In genomic region chr2:114685102-114685501, GRCh38 we compare ENCODE assay signal across 24 cellular contexts.
"Had no signal": no experiment of that assay in that cellular context is flagged by ENCODE, and none has a peak within 500 bp of the region (broad histone marks: within the 10 kb centered on the region; RNA-seq: fewer than 3 reads in every experiment).

No MANE protein-coding gene starts in this region.

- H3K27me3 Mint-ChIP-seq: activated CD4-positive, alpha-beta T cell treated with anti-CD3 and anti-CD28 coated beads, Interleukin-2, amount 10 ng/mL, durations not matched to agents 24 days and 14 days; activated CD8-positive, alpha-beta memory T cell treated with anti-CD3 and anti-CD28 coated beads, Interleukin-2, amount 10 ng/mL, durations not matched to agents 7 days and 5 days; brain had no signal

- H3K4me3 Mint-ChIP-seq: activated CD4-positive, alpha-beta T cell treated with anti-CD3 and anti-CD28 coated beads, Interleukin-2, amount 10 ng/mL, durations not matched to agents 24 days and 14 days; activated CD8-positive, alpha-beta memory T cell treated with anti-CD3 and anti-CD28 coated beads, Interleukin-2, amount 10 ng/mL, durations not matched to agents 7 days and 5 days; activated naive CD8-positive, alpha-beta T cell; activated T-cell treated with anti-CD3 and anti-CD28 coated beads, Interleukin-2, amount 50 U/mL, for 24 hours; activated T-helper 1 cell treated with anti-CD3 and anti-CD28 coated beads, Interleukin-12 subunit alpha, Interleukin-12 subunit beta, Interleukin-2, Interleukin-4 antibody, amounts not matched to agents 30 ng/mL and 10 ng/mL and 1 ng/mL, durations not matched to agents 14 hours and 24 hours and 36 hours; brain; T-helper 1 cell treated with Interleukin-12 subunit alpha and Interleukin-12 subunit beta and Interleukin-4 antibody, amounts not matched to agents 30 μg/mL and 1 μg/mL, for 36 hours had no signal

- H3K36me3 ChIP-seq: MG63 had no signal

- FAIRE-seq: astrocyte had no signal

- H3K27me3 ChIP-seq: MG63 had no signal

- H3K27ac ChIP-seq: KMS-11, PC-9 had no signal

- H2AFZ ChIP-seq: PC-9 had no signal

- H3K9me3 Mint-ChIP-seq: activated CD4-positive, alpha-beta T cell treated with anti-CD3 and anti-CD28 coated beads, Interleukin-2, amount 10 ng/mL, durations not matched to agents 24 days and 14 days; activated T-cell treated with anti-CD3 and anti-CD28 coated beads, Interleukin-2, amount 50 U/mL, for 24 hours; activated T-helper 1 cell treated with anti-CD3 and anti-CD28 coated beads, Interleukin-12 subunit alpha, Interleukin-12 subunit beta, Interleukin-2, Interleukin-4 antibody, amounts not matched to agents 30 ng/mL and 10 ng/mL and 1 ng/mL, durations not matched to agents 14 hours and 24 hours and 36 hours; T-helper 1 cell treated with Interleukin-12 subunit alpha and Interleukin-12 subunit beta and Interleukin-4 antibody, amounts not matched to agents 30 μg/mL and 1 μg/mL, for 36 hours had no signal

- H3K36me3 Mint-ChIP-seq: activated CD8-positive, alpha-beta memory T cell treated with anti-CD3 and anti-CD28 coated beads, Interleukin-2, amount 10 ng/mL, durations not matched to agents 7 days and 5 days; activated naive CD8-positive, alpha-beta T cell; brain had no signal

- H3K9ac ChIP-seq: KMS-11 had no signal

- H3K27ac Mint-ChIP-seq: activated CD4-positive, alpha-beta T cell treated with anti-CD3 and anti-CD28 coated beads, Interleukin-2, amount 10 ng/mL, durations not matched to agents 24 days and 14 days; activated CD8-positive, alpha-beta memory T cell treated with anti-CD3 and anti-CD28 coated beads, Interleukin-2, amount 10 ng/mL, durations not matched to agents 7 days and 5 days; activated T-helper 1 cell treated with anti-CD3 and anti-CD28 coated beads, Interleukin-12 subunit alpha, Interleukin-12 subunit beta, Interleukin-2, Interleukin-4 antibody, amounts not matched to agents 30 ng/mL and 10 ng/mL and 1 ng/mL, durations not matched to agents 14 hours and 24 hours and 36 hours; brain; T-helper 1 cell treated with Interleukin-12 subunit alpha and Interleukin-12 subunit beta and Interleukin-4 antibody, amounts not matched to agents 30 μg/mL and 1 μg/mL, for 36 hours had no signal

- H3K9me3 ChIP-seq: MG63 had no signal

- H3K4me2 ChIP-seq: KMS-11, PC-9 had no signal

- DNase-seq: activated CD4-positive, alpha-beta T cell treated with anti-CD3 and anti-CD28 coated beads, Interleukin-2, amount 10 ng/mL, durations not matched to agents 24 days and 14 days; activated CD4-positive, alpha-beta T cell treated with anti-CD3 and anti-CD28 coated beads, Interleukin-2, amount 50 U/mL, for 48 hours; activated CD4-positive, CD25-positive, alpha-beta regulatory T cell treated with anti-CD3 and anti-CD28 coated beads, Interleukin-2, amount 50 U/mL, for 72 hours; activated CD8-positive, alpha-beta memory T cell treated with anti-CD3 and anti-CD28 coated beads, Interleukin-2, amount 10 ng/mL, durations not matched to agents 7 days and 5 days; activated effector memory CD4-positive, alpha-beta T cell treated with Interleukin-2 at 50 U/mL for 16 hours; activated naive CD4-positive, alpha-beta T cell; activated T-cell treated with anti-CD3 and anti-CD28 coated beads, Interleukin-2, amount 50 U/mL, for 24 hours; amygdala; MG63; MV-4-11; NCI-H1092 treated with DMSO at 0.1 percent for 48 hours; NCI-H1417 treated with DMSO at 0.1 percent for 48 hours; NCI-H1694; NCI-H2029; NCI-H2107; NCI-H524; PC-9; SHP77 treated with DMSO at 0.1 percent for 48 hours had no signal

- H3K4me3 ChIP-seq: MG63, PC-9 had no signal

- H3K4me1 Mint-ChIP-seq: activated CD4-positive, alpha-beta T cell treated with anti-CD3 and anti-CD28 coated beads, Interleukin-2, amount 10 ng/mL, durations not matched to agents 24 days and 14 days; activated CD8-positive, alpha-beta memory T cell treated with anti-CD3 and anti-CD28 coated beads, Interleukin-2, amount 10 ng/mL, durations not matched to agents 7 days and 5 days; brain had no signal

- ATAC-seq: activated CD8-positive, alpha-beta memory T cell treated with anti-CD3 and anti-CD28 coated beads, Interleukin-2, amount 10 ng/mL, durations not matched to agents 7 days and 5 days had no signal
